Comparison of ENCODE assay signal across 21 cellular contexts in genomic region chr1:72197786-72198185, GRCh38.
DNase-seq lines count a peak whose midpoint lies in the region; ATAC-seq and TF ChIP-seq lines count a peak whose summit lies in the region.
"Had no signal": no experiment of that assay in that cellular context is flagged by ENCODE, and none has a peak within 500 bp of the region (broad histone marks: within the 10 kb centered on the region; RNA-seq: fewer than 3 reads in every experiment).

No MANE protein-coding gene starts in this region.

- no peaks in the 10 kb centered on the region for H3K27me3 Mint-ChIP-seq in naive thymus-derived CD4-positive, alpha-beta T cell
- H3K27me3 Mint-ChIP-seq: IgD-negative memory B cell had no signal

- TF ChIP-seq CTCF in fibroblast of mammary gland (conservative IDR thresholded peaks at IDR 0.05; ENCODE audit: control insufficient read depth, insufficient read depth, low read depth, low read length) (no peak), adrenal gland (IDR thresholded peaks at IDR 0.05) (no peak)

- no peak for ATAC-seq in naive thymus-derived CD4-positive, alpha-beta T cell
- ATAC-seq: CD8-positive, alpha-beta T cell; Panc1 had no signal

- H3K27ac Mint-ChIP-seq in naive thymus-derived CD4-positive, alpha-beta T cell, result no peak overlapping the region
- H3K27ac Mint-ChIP-seq: CD8-positive, alpha-beta T cell; IgD-negative memory B cell had no signal

- no peaks in the 10 kb centered on the region for H3K36me3 Mint-ChIP-seq in naive thymus-derived CD4-positive, alpha-beta T cell
- H3K36me3 Mint-ChIP-seq: CD8-positive, alpha-beta T cell; IgD-negative memory B cell had no signal

- TF ChIP-seq POLR2A in adrenal gland (IDR thresholded peaks at IDR 0.05), result no peak

- POLR2A ChIA-PET in naive thymus-derived CD4-positive, alpha-beta T cell (lab: Charles Lee), result no interaction called here

- H3K27ac ChIP-seq in GM23248, result no peak overlapping the region
- H3K27ac ChIP-seq in naive thymus-derived CD4-positive, alpha-beta T cell (ENCODE audit: low read depth, low read length), result no peak overlapping the region
- H3K27ac ChIP-seq in adrenal gland, result no peak overlapping the region

- no peak overlapping the region for H2AFZ ChIP-seq in GM23248

- H3K36me3 ChIP-seq in GM23248 (ENCODE audit: low read depth) (no peaks in the 10 kb centered on the region), adrenal gland (replicated peaks in 1 of 2) (no peaks in the 10 kb centered on the region)
- H3K36me3 ChIP-seq in naive thymus-derived CD4-positive, alpha-beta T cell (ENCODE audit: control insufficient read depth in 2 of 3, insufficient read depth in 3 of 3, low read length in 3 of 3), result no peaks in the 10 kb centered on the region

- H3K4me3 ChIP-seq in GM23248, result no peak overlapping the region
- H3K4me3 ChIP-seq in fibroblast of mammary gland (ENCODE audit: control insufficient read depth, low read depth, low read length), result no peak overlapping the region
- H3K4me3 ChIP-seq in naive thymus-derived CD4-positive, alpha-beta T cell (ENCODE audit: low read length), result no peak overlapping the region
- no peak overlapping the region for H3K4me3 ChIP-seq in adrenal gland

- H3K79me2 ChIP-seq in GM23248 (ENCODE audit: insufficient read depth), result no peaks in the 10 kb centered on the region

- no peaks in the 10 kb centered on the region for H3K4me1 Mint-ChIP-seq in naive thymus-derived CD4-positive, alpha-beta T cell
- H3K4me1 Mint-ChIP-seq: IgD-negative memory B cell had no signal

- no peaks in the 10 kb centered on the region for H3K9me3 ChIP-seq in GM23248 (ENCODE audit: low read depth)
- H3K9me3 ChIP-seq in naive thymus-derived CD4-positive, alpha-beta T cell (ENCODE audit: control insufficient read depth in 2 of 3, low read length in 3 of 3), result no peaks in the 10 kb centered on the region
- no peaks in the 10 kb centered on the region for H3K9me3 ChIP-seq in adrenal gland (replicated peaks in 1 of 3)

- DNase-seq in GM23248 (peak; percentile 50), fibroblast of mammary gland (ENCODE audit: low read depth) (peak; percentile 20), midbrain (lab: John Stamatoyannopoulos, UW) (peak; percentile 6), adrenal gland (no peak), hepatic stellate cell (ENCODE audit: low spot score) (no peak)
- no peak for DNase-seq in naive thymus-derived CD4-positive, alpha-beta T cell
- DNase-seq in stimulated activated CD4-positive, alpha-beta T cell treated with anti-CD3 and anti-CD28 coated beads, Interleukin-4, amount 100 ng/mL, for 24 hours, result no peak
- DNase-seq: C1 segment of cervical spinal cord; CD8-positive, alpha-beta T cell; Karpas-422; MV-4-11; NCI-H1105 treated with DMSO at 0.1 percent for 48 hours; NCI-H1694; NCI-H2081; NCI-H2171; NCI-H345; NCI-H524 treated with DMSO at 0.1 percent for 48 hours; NCI-H82; SIG-M5 had no signal

- H3K4me1 ChIP-seq in GM23248 (ENCODE audit: insufficient read depth) (peaks cover 9% of the 10 kb centered on the region; the same call in 1 of the 2 replicates), adrenal gland (replicated peaks in 1 of 2) (no peaks in the 10 kb centered on the region)
- H3K4me1 ChIP-seq in naive thymus-derived CD4-positive, alpha-beta T cell (ENCODE audit: control insufficient read depth in 2 of 2, insufficient read depth in 2 of 2, low read length in 2 of 2), result no peaks in the 10 kb centered on the region

- no peak overlapping the region for H3K4me3 Mint-ChIP-seq in naive thymus-derived CD4-positive, alpha-beta T cell
- H3K4me3 Mint-ChIP-seq: CD8-positive, alpha-beta T cell; IgD-negative memory B cell had no signal

- intact Hi-C loops in naive thymus-derived CD4-positive, alpha-beta T cell (cut with micrococcal nuclease), result no loop called here
- intact Hi-C loops in adrenal gland (cut with DNase I), result no loop called here

- peaks cover 0 to 9% (median 0%) of the 10 kb centered on the region in 11 donors for H3K9me3 Mint-ChIP-seq in naive thymus-derived CD4-positive, alpha-beta T cell

- no peak overlapping the region for H3K4me2 ChIP-seq in GM23248 (ENCODE audit: unreplicated experiment)

- no peaks in the 10 kb centered on the region for H3K9me2 ChIP-seq in GM23248 (ENCODE audit: insufficient read depth)

- CTCF ChIA-PET in naive thymus-derived CD4-positive, alpha-beta T cell (lab: Charles Lee), result no interaction called here

- no peaks in the 10 kb centered on the region for H3K27me3 ChIP-seq in GM23248 (replicated peaks; ENCODE audit: insufficient read depth)
- H3K27me3 ChIP-seq in naive thymus-derived CD4-positive, alpha-beta T cell (ENCODE audit: control insufficient read depth in 2 of 2, insufficient read depth in 2 of 2, low read length in 2 of 2), result no peaks in the 10 kb centered on the region
- no peaks in the 10 kb centered on the region for H3K27me3 ChIP-seq in adrenal gland

- H3F3A ChIP-seq in GM23248 (ENCODE audit: insufficient read depth), result peaks cover 5% of the 10 kb centered on the region; the same call in 1 of the 2 replicates

- in situ Hi-C loops in GM23248 (cut with MboI), result no loop called here

- 35 to 37% methylated on average over 3 of the region's 3 CpGs for WGBS in GM23248 (ENCODE audit: low coverage in 1 of 2, low lambda C conversion rate in 2 of 2, missing lambda C conversion rate in 2 of 2), 2 experiments
- WGBS in adrenal gland, 4 donors, result 58 to 65% (median 62%) methylated on average over 3 of the region's 3 CpGs

- no peak overlapping the region for H3K9ac ChIP-seq in GM23248

- no peaks in the 10 kb centered on the region for H4K20me1 ChIP-seq in GM23248 (ENCODE audit: insufficient read depth)

Comparison
In these comparisons a context has a peak if more than half of its experiments do, and no peak if none do; other contexts are left out.
1. DNase-seq: peak in GM23248 (single experiment), fibroblast of mammary gland (single experiment) and midbrain (single experiment); none in naive thymus-derived CD4-positive, alpha-beta T cell (0 of 9), adrenal gland (0 of 7), hepatic stellate cell (single experiment) and stimulated activated CD4-positive, alpha-beta T cell treated with anti-CD3 and anti-CD28 coated beads, Interleukin-4, amount 100 ng/mL, for 24 hours (single experiment).